14 cellular contexts compared by ENCODE assay signal in genomic region chr3:115999598-115999997, GRCh38.
DNase-seq lines count a peak whose midpoint lies in the region; ATAC-seq, FAIRE-seq and TF ChIP-seq lines count a peak whose summit lies in the region.
"Had no signal": no experiment of that assay in that cellular context is flagged by ENCODE, and none has a peak within 500 bp of the region (broad histone marks: within the 10 kb centered on the region; RNA-seq: fewer than 3 reads in every experiment).

No MANE protein-coding gene starts in this region.

- FAIRE-seq in frontal cortex (lab: Jason Lieb, UNC): no peak

- H3K4me1 Mint-ChIP-seq in osteocyte (ENCODE audit: unreplicated experiment): peaks cover 43% of the 10 kb centered on the region
- no peaks in the 10 kb centered on the region for H3K4me1 Mint-ChIP-seq in activated T-cell treated with anti-CD3 and anti-CD28 coated beads, Interleukin-2, amount 50 U/mL, for 72 hours (ENCODE audit: low read depth)
- H3K4me1 Mint-ChIP-seq: naive B cell; stimulated activated naive CD8-positive, alpha-beta T cell treated with anti-CD3 and anti-CD28 coated beads, Interleukin-15, amount 100 ng/mL, for 72 hours had no signal

- no peak overlapping the region for H3K4me3 Mint-ChIP-seq in osteocyte (ENCODE audit: unreplicated experiment)
- H3K4me3 Mint-ChIP-seq in activated T-cell treated with anti-CD3 and anti-CD28 coated beads, Interleukin-2, amount 50 U/mL, for 72 hours: no peak overlapping the region
- H3K4me3 Mint-ChIP-seq: naive B cell; stimulated activated naive CD8-positive, alpha-beta T cell treated with anti-CD3 and anti-CD28 coated beads, Interleukin-15, amount 100 ng/mL, for 72 hours had no signal

- peak overlapping the region; percentile 65 for H3K27ac Mint-ChIP-seq in osteocyte (ENCODE audit: unreplicated experiment)
- no peak overlapping the region for H3K27ac Mint-ChIP-seq in activated T-cell treated with anti-CD3 and anti-CD28 coated beads, Interleukin-2, amount 50 U/mL, for 72 hours
- H3K27ac Mint-ChIP-seq: stimulated activated naive CD8-positive, alpha-beta T cell treated with anti-CD3 and anti-CD28 coated beads, Interleukin-15, amount 100 ng/mL, for 72 hours had no signal

- peaks cover 8% of the 10 kb centered on the region for H3K9me3 Mint-ChIP-seq in osteocyte (ENCODE audit: unreplicated experiment)
- peaks cover 0 to 3% of the 10 kb centered on the region in 2 donors for H3K9me3 Mint-ChIP-seq in activated T-cell treated with anti-CD3 and anti-CD28 coated beads, Interleukin-2, amount 50 U/mL, for 72 hours
- H3K9me3 Mint-ChIP-seq: stimulated activated naive CD8-positive, alpha-beta T cell treated with anti-CD3 and anti-CD28 coated beads, Interleukin-15, amount 100 ng/mL, for 72 hours had no signal

- in situ Hi-C loops in G401 (cut with HindIII; ENCODE audit: low sequenced_read_pairs): no loop called here

- no peaks in the 10 kb centered on the region for H3K27me3 Mint-ChIP-seq in osteocyte (ENCODE audit: unreplicated experiment)
- H3K27me3 Mint-ChIP-seq in activated T-cell treated with anti-CD3 and anti-CD28 coated beads, Interleukin-2, amount 50 U/mL, for 72 hours (ENCODE audit: low read depth): no peaks in the 10 kb centered on the region
- H3K27me3 Mint-ChIP-seq: naive B cell; stimulated activated naive CD8-positive, alpha-beta T cell treated with anti-CD3 and anti-CD28 coated beads, Interleukin-15, amount 100 ng/mL, for 72 hours had no signal

- DNase-seq in G401 (ENCODE audit: low spot score): peak; percentile 63
- peak; percentile 66 for DNase-seq in NCI-H1694 (lab: John Stamatoyannopoulos, UW)
- DNase-seq in cerebellum (ENCODE audit: low spot score): peak; percentile 8
- no peak for DNase-seq in osteocyte (ENCODE audit: extremely low spot score, unreplicated experiment)
- DNase-seq in frontal cortex (ENCODE audit: low spot score in 2 of 2): no peak
- no peak for DNase-seq in activated T-cell treated with anti-CD3 and anti-CD28 coated beads, Interleukin-2, amount 50 U/mL, for 72 hours
- DNase-seq in NCI-H2081 (lab: John Stamatoyannopoulos, UW): no peak
- DNase-seq in epidermal melanocyte (ENCODE audit: insufficient read length, low spot score): no peak
- DNase-seq: activated CD4-positive, alpha-beta T cell treated with anti-CD3 and anti-CD28 coated beads, Interleukin-2, amount 50 U/mL, for 1 hour; effector CD8-positive, alpha-beta T cell; GF-D8; MV-4-11; naive B cell; stimulated activated naive CD8-positive, alpha-beta T cell treated with anti-CD3 and anti-CD28 coated beads, Interleukin-15, amount 100 ng/mL, for 72 hours had no signal

- ATAC-seq in activated T-cell treated with anti-CD3 and anti-CD28 coated beads, Interleukin-2, amount 50 U/mL, for 72 hours (replicated peaks in 1 of 2): no peak
- ATAC-seq: stimulated activated naive CD8-positive, alpha-beta T cell treated with anti-CD3 and anti-CD28 coated beads, Interleukin-15, amount 100 ng/mL, for 72 hours had no signal

- no peaks in the 10 kb centered on the region for H3K36me3 Mint-ChIP-seq in osteocyte (ENCODE audit: unreplicated experiment)
- no peaks in the 10 kb centered on the region for H3K36me3 Mint-ChIP-seq in activated T-cell treated with anti-CD3 and anti-CD28 coated beads, Interleukin-2, amount 50 U/mL, for 72 hours (ENCODE audit: insufficient read depth in 2 of 2)
- H3K36me3 Mint-ChIP-seq: naive B cell had no signal

- no peak for TF ChIP-seq CTCF in osteocyte (IDR thresholded peaks at IDR 0.05)

Comparison
In these comparisons a context has a peak if more than half of its experiments do, and no peak if none do; other contexts are left out.
1. DNase-seq: peak in G401 (single experiment), NCI-H1694 (single experiment) and cerebellum (single experiment); none in osteocyte (single experiment), frontal cortex (0 of 2), activated T-cell treated with anti-CD3 and anti-CD28 coated beads, Interleukin-2, amount 50 U/mL, for 72 hours (0 of 2), NCI-H2081 (0 of 2) and epidermal melanocyte (single experiment).